ENCODE assay signal across 10 cellular contexts in genomic region chr7:42494199-42494710, GRCh38.
A peak's percentile ranks its signal among the peaks of the same experiment; 100 is the strongest.
DNase-seq lines count a peak whose midpoint lies in the region; ATAC-seq and TF ChIP-seq lines count a peak whose summit lies in the region.
"Had no signal": no experiment of that assay in that cellular context is flagged by ENCODE, and none has a peak within 500 bp of the region (broad histone marks: within the 10 kb centered on the region; RNA-seq: fewer than 3 reads in every experiment).

No MANE protein-coding gene starts in this region.

- H3K36me3 Mint-ChIP-seq in activated CD8-positive, alpha-beta memory T cell treated with anti-CD3 and anti-CD28 coated beads, Interleukin-2, amount 10 ng/mL, durations not matched to agents 7 days and 5 days: peaks cover 2% of the 10 kb centered on the region
- H3K36me3 Mint-ChIP-seq in nephron (ENCODE audit: low read depth) (no peaks in the 10 kb centered on the region), type B pancreatic cell (no peaks in the 10 kb centered on the region)

- H3K27ac Mint-ChIP-seq in activated CD8-positive, alpha-beta memory T cell treated with anti-CD3 and anti-CD28 coated beads, Interleukin-2, amount 10 ng/mL, durations not matched to agents 7 days and 5 days: no peak overlapping the region
- H3K27ac Mint-ChIP-seq in nephron (peak overlapping the region in 2 of 3 experiments; percentile 57 to 93), type B pancreatic cell (peak overlapping the region; percentile 84)

- peaks cover 13% of the 10 kb centered on the region for H3K27me3 Mint-ChIP-seq in activated CD8-positive, alpha-beta memory T cell treated with anti-CD3 and anti-CD28 coated beads, Interleukin-2, amount 10 ng/mL, durations not matched to agents 7 days and 5 days
- H3K27me3 Mint-ChIP-seq in nephron (ENCODE audit: low read depth) (peaks cover 13% of the 10 kb centered on the region), type B pancreatic cell (peaks cover 8% of the 10 kb centered on the region)

- H3K9me3 Mint-ChIP-seq in activated CD8-positive, alpha-beta memory T cell treated with anti-CD3 and anti-CD28 coated beads, Interleukin-2, amount 10 ng/mL, durations not matched to agents 7 days and 5 days (ENCODE audit: low read depth): no peaks in the 10 kb centered on the region
- H3K9me3 Mint-ChIP-seq in nephron (no peaks in the 10 kb centered on the region), type B pancreatic cell (peaks cover 7% of the 10 kb centered on the region)

- H3K4me1 Mint-ChIP-seq in activated CD8-positive, alpha-beta memory T cell treated with anti-CD3 and anti-CD28 coated beads, Interleukin-2, amount 10 ng/mL, durations not matched to agents 7 days and 5 days: peaks cover 10% of the 10 kb centered on the region
- peaks cover 23% of the 10 kb centered on the region for H3K4me1 Mint-ChIP-seq in nephron
- H3K4me1 Mint-ChIP-seq in type B pancreatic cell (ENCODE audit: unreplicated experiment): peaks cover 24% of the 10 kb centered on the region

- TF ChIP-seq CTCF in nephron (IDR thresholded peaks at IDR 0.05; ENCODE audit: unreplicated experiment in 3 of 3) (no peak), type B pancreatic cell (conservative IDR thresholded peaks at IDR 0.05) (no peak)

- no peak for ATAC-seq in activated CD8-positive, alpha-beta memory T cell treated with anti-CD3 and anti-CD28 coated beads, Interleukin-2, amount 10 ng/mL, durations not matched to agents 7 days and 5 days
- no peak for ATAC-seq in GM19023 (IDR thresholded peaks at IDR 0.05; ENCODE audit: unreplicated experiment)

- H3K27ac ChIP-seq in epithelial cell of prostate: peak overlapping the region; percentile 87
- H3K27ac ChIP-seq: A549 had no signal

- no peak for DNase-seq in activated CD8-positive, alpha-beta memory T cell treated with anti-CD3 and anti-CD28 coated beads, Interleukin-2, amount 10 ng/mL, durations not matched to agents 7 days and 5 days
- DNase-seq in activated CD8-positive, alpha-beta memory T cell treated with anti-CD3 and anti-CD28 coated beads, Interleukin-2, amount 50 U/mL, for 48 hours: no peak
- DNase-seq in epithelial cell of prostate (ENCODE audit: low read depth, low spot score): no peak
- DNase-seq in type B pancreatic cell (ENCODE audit: extremely low spot score, unreplicated experiment): no peak
- no peak for DNase-seq in G401 (ENCODE audit: low spot score)
- DNase-seq in NCI-H446 (lab: John Stamatoyannopoulos, UW): no peak
- DNase-seq: stimulated activated naive CD4-positive, alpha-beta T cell treated with Interleukin-2 at 50 U/mL for 16 hours had no signal

- peak overlapping the region; percentile 52 for H3K4me3 Mint-ChIP-seq in activated CD8-positive, alpha-beta memory T cell treated with anti-CD3 and anti-CD28 coated beads, Interleukin-2, amount 10 ng/mL, durations not matched to agents 7 days and 5 days
- H3K4me3 Mint-ChIP-seq in nephron (peak overlapping the region; percentile 77 to 85 (median 82)), type B pancreatic cell (peak overlapping the region; percentile 86)

- CTCF ChIA-PET in activated CD8-positive, alpha-beta memory T cell treated with anti-CD3 and anti-CD28 coated beads, Interleukin-2, amount 10 ng/mL, durations not matched to agents 7 days and 5 days (lab: Charles Lee): no interaction called here

- in situ Hi-C loops in G401 (cut with HindIII; ENCODE audit: low sequenced_read_pairs): no loop called here
